15 cellular contexts compared by ENCODE assay signal in genomic region chr1:223228931-223229528, GRCh38.
A peak's percentile ranks its signal among the peaks of the same experiment; 100 is the strongest.
DNase-seq lines count a peak whose midpoint lies in the region; ATAC-seq, FAIRE-seq and TF ChIP-seq lines count a peak whose summit lies in the region.
"Had no signal": no experiment of that assay in that cellular context is flagged by ENCODE, and none has a peak within 500 bp of the region (broad histone marks: within the 10 kb centered on the region; RNA-seq: fewer than 3 reads in every experiment).

No MANE protein-coding gene starts in this region.

- no TSS peak for BruUV-seq in K562 (replicated peaks; lab: Mats Ljungman, UMichigan)

- no peaks in the 10 kb centered on the region for H3K36me3 ChIP-seq in K562 (ENCODE audit: control insufficient read depth, insufficient read depth, low read length)
- H3K36me3 ChIP-seq: BE2C had no signal

- H3K36me3 Mint-ChIP-seq in activated T-cell treated with anti-CD3 and anti-CD28 coated beads, Interleukin-2, amount 50 U/mL, for 24 hours (ENCODE audit: low read depth) = no peaks in the 10 kb centered on the region
- peaks cover 8% of the 10 kb centered on the region for H3K36me3 Mint-ChIP-seq in endothelial cell (ENCODE audit: low read depth, unreplicated experiment)

- H3K9me1 ChIP-seq in K562 (ENCODE audit: control insufficient read depth, insufficient read depth, low read length) = no peaks in the 10 kb centered on the region

- no peak overlapping the region for H3K27ac Mint-ChIP-seq in activated T-cell treated with anti-CD3 and anti-CD28 coated beads, Interleukin-2, amount 50 U/mL, for 24 hours
- no peak overlapping the region for H3K27ac Mint-ChIP-seq in endothelial cell (ENCODE audit: unreplicated experiment)

- no peak for ATAC-seq in K562
- ATAC-seq: HepG2 had no signal

- POLR2A ChIA-PET in K562 (lab: Yijun Ruan, JAX) = interaction anchor here (0.6 kb wide), 1 partner anchor 1386 kb away, joined by 3 read pairs; no protein-coding TSS in a partner anchor

- no peak overlapping the region for H3K4me2 ChIP-seq in K562 (ENCODE audit: insufficient read depth, low read length)

- TF ChIP-seq CTCF in K562 (IDR thresholded peaks at IDR 0.05 in 2 of 3, conservative IDR thresholded peaks at IDR 0.05 in 1 of 3; ENCODE audit: insufficient read depth in 2 of 3, low read depth in 1 of 3, low read length in 3 of 3) (no peak), endothelial cell (IDR thresholded peaks at IDR 0.05; ENCODE audit: unreplicated experiment) (no peak)

- no peak for TF ChIP-seq RAD21 in K562 (CRISPR knock-in tag; conservative IDR thresholded peaks at IDR 0.05 in 1 of 2, IDR thresholded peaks at IDR 0.05 in 1 of 2)

- CTCF ChIA-PET in K562 (lab: Yijun Ruan, JAX; ENCODE audit: low intra/inter-chr PET ratio) = no interaction called here

- intact Hi-C loops in K562 (cut with micrococcal nuclease) = no loop called here

- no peaks in the 10 kb centered on the region for H3K9me3 ChIP-seq in K562 (replicated peaks; ENCODE audit: control insufficient read depth, insufficient read depth, low read depth, low read length)
- H3K9me3 ChIP-seq: BE2C had no signal

- H3K4me3 ChIP-seq in K562 = no peak overlapping the region

- H3K4me1 Mint-ChIP-seq in activated T-cell treated with anti-CD3 and anti-CD28 coated beads, Interleukin-2, amount 50 U/mL, for 24 hours (ENCODE audit: low read depth) = peaks cover 52% of the 10 kb centered on the region
- peaks cover 10% of the 10 kb centered on the region for H3K4me1 Mint-ChIP-seq in endothelial cell (ENCODE audit: unreplicated experiment)

- H4K20me1 ChIP-seq in K562 (replicated peaks; ENCODE audit: control insufficient read depth, insufficient read depth, low read length) = no peaks in the 10 kb centered on the region

- TF ChIP-seq EP300 in K562 (IDR thresholded peaks at IDR 0.05; ENCODE audit: low read length) = no peak

- no peak overlapping the region for H3K9ac ChIP-seq in K562 (ENCODE audit: insufficient read depth in 1 of 2, low read depth in 2 of 2, low read length in 2 of 2)

- DNase-seq in H4 (ENCODE audit: low spot score) = peak; percentile 20
- DNase-seq in RPMI7951 (ENCODE audit: low read depth) = peak; percentile 42
- DNase-seq in K562 (ENCODE audit: extremely low read depth in 1 of 4, low spot score in 3 of 4) = no peak
- peak; percentile 29 for DNase-seq in stimulated activated CD8-positive, alpha-beta memory T cell treated with anti-CD3 and anti-CD28 coated beads, Interleukin-4, amount 100 ng/mL, for 48 hours
- no peak for DNase-seq in activated T-cell treated with anti-CD3 and anti-CD28 coated beads, Interleukin-2, amount 50 U/mL, for 24 hours
- no peak for DNase-seq in endothelial cell (ENCODE audit: low spot score)
- DNase-seq in COLO668 (lab: John Stamatoyannopoulos, UW; ENCODE audit: unreplicated experiment) = no peak
- DNase-seq: BE2C, DMS 273 treated with DMSO at 0.1 percent for 48 hours, H7, Kasumi-1, NCI-H1417 treated with DMSO at 0.1 percent for 48 hours, NCI-H2081, NCI-H510A treated with DMSO at 0.1 percent for 48 hours had no signal

- H3K9me3 Mint-ChIP-seq in activated T-cell treated with anti-CD3 and anti-CD28 coated beads, Interleukin-2, amount 50 U/mL, for 24 hours = no peaks in the 10 kb centered on the region
- H3K9me3 Mint-ChIP-seq in endothelial cell (ENCODE audit: unreplicated experiment) = no peaks in the 10 kb centered on the region

- H2AFZ ChIP-seq in K562 (ENCODE audit: low read depth, low read length) = no peak overlapping the region

- H3K27me3 Mint-ChIP-seq in activated T-cell treated with anti-CD3 and anti-CD28 coated beads, Interleukin-2, amount 50 U/mL, for 24 hours = no peaks in the 10 kb centered on the region
- H3K27me3 Mint-ChIP-seq in endothelial cell (ENCODE audit: unreplicated experiment) = peaks cover 13% of the 10 kb centered on the region

- H3K4me1 ChIP-seq in K562 (replicated peaks in 1 of 2; ENCODE audit: control insufficient read depth in 2 of 2, insufficient read depth in 2 of 2, low read length in 2 of 2) = peaks cover 6 to 40% of the 10 kb centered on the region in 2 experiments; a peak in 4 of 5 replicates
- H3K4me1 ChIP-seq: BE2C had no signal

- no peaks in the 10 kb centered on the region; a peak in 1 of 5 replicates for H3K27me3 ChIP-seq in K562 (ENCODE audit: control insufficient read depth in 2 of 2, insufficient read depth in 2 of 2, low read length in 2 of 2)
- H3K27me3 ChIP-seq: BE2C had no signal

- no peaks in the 10 kb centered on the region for H3K79me2 ChIP-seq in K562 (ENCODE audit: control insufficient read depth, insufficient read depth, low read length)

- no peak for FAIRE-seq in K562 (lab: Jason Lieb, UNC)
- FAIRE-seq: HepG2 had no signal

- no peak overlapping the region for H3K27ac ChIP-seq in K562 (ENCODE audit: extremely low read depth, low read depth, low read length)

- 82% methylated on average over 12 of the region's 12 CpGs for WGBS in K562 (ENCODE audit: insufficient coverage, low coverage, missing lambda C conversion rate)

- no peak overlapping the region for H3K4me3 Mint-ChIP-seq in activated T-cell treated with anti-CD3 and anti-CD28 coated beads, Interleukin-2, amount 50 U/mL, for 24 hours
- H3K4me3 Mint-ChIP-seq in endothelial cell (ENCODE audit: unreplicated experiment) = no peak overlapping the region

- in situ Hi-C loops in K562 (cut with MboI) = no loop called here

- TF ChIP-seq POLR2A in K562 (conservative IDR thresholded peaks at IDR 0.05) = no peak

TF ChIP-seq in K562, 482 proteins besides CTCF, POLR2A, EP300 and RAD21:
- no peak for TF ChIP-seq TCF7L2 (IDR thresholded peaks at IDR 0.05; ENCODE audit: low read depth, low read length)
- 0 out of 2 replicates have a peak, but pooled peaks have one; percentile 18 for TF ChIP-seq ZNF324 (CRISPR knock-in tag; IDR thresholded peaks at IDR 0.05)
- TF ChIP-seq NFIC (IDR thresholded peaks at IDR 0.05) = peak; percentile 36; the same call in 1 of the 2 replicates
- TF ChIP-seq ZBTB33 (CRISPR knock-in tag; IDR thresholded peaks at IDR 0.05) = peak; percentile 84
- TF ChIP-seq HMGN3 (IDR thresholded peaks at IDR 0.05; ENCODE audit: borderline replicate concordance, extremely low read depth, insufficient read length, low read depth, low read length) = no peak
- TF ChIP-seq STAG1 (CRISPR knock-in tag; IDR thresholded peaks at IDR 0.05; ENCODE audit: borderline replicate concordance) = no peak
- no peak for TF ChIP-seq CREM (IDR thresholded peaks at IDR 0.05; ENCODE audit: low read depth)
TF ChIP-seq in K562: peak in this region for 3.

Comparison
In these comparisons a context has a peak if more than half of its experiments do, and no peak if none do; other contexts are left out.
1. DNase-seq: peak in H4 (single experiment), RPMI7951 (single experiment) and stimulated activated CD8-positive, alpha-beta memory T cell treated with anti-CD3 and anti-CD28 coated beads, Interleukin-4, amount 100 ng/mL, for 48 hours (single experiment); none in K562 (0 of 4), activated T-cell treated with anti-CD3 and anti-CD28 coated beads, Interleukin-2, amount 50 U/mL, for 24 hours (single experiment), endothelial cell (single experiment) and COLO668 (single experiment).